ENCODE assay signal across 10 cellular contexts in the genomic region with DNA sequence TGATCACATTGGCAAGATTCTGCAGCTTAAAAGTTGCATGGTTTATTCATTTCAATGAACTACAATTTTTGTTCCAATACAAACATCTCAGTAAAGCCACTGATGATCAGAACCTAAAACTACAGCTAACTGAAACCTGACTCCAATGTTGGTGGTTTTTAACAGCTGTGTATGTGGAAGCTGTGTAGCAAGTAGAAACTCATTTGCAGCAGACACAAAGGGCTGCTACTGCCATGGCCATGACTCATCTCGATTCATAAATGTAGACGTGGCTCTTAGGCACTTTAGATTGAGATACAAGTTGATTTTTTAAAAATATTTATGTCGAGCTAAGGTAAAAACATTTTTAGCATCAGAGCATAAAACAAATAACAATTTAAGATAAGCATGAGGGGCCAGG. TPM values are rescaled to one million over a fixed set of nuclear protein-coding genes. Genes with fewer than 3 reads are reported as not detected.
DNase-seq lines count a peak whose midpoint lies in the region; ATAC-seq and TF ChIP-seq lines count a peak whose summit lies in the region.
"Had no signal": no experiment of that assay in that cellular context is flagged by ENCODE, and none has a peak within 500 bp of the region (broad histone marks: within the 10 kb centered on the region; RNA-seq: fewer than 3 reads in every experiment).

No MANE protein-coding gene starts in this region.

- no peaks in the 10 kb centered on the region for H3K79me2 ChIP-seq in smooth muscle cell (ENCODE audit: low read depth)

- H3K9ac ChIP-seq in smooth muscle cell (ENCODE audit: low read depth), result peak overlapping the region; percentile 73

- H3K4me3 ChIP-seq in astrocyte of the cerebellum (ENCODE audit: low read depth, low read length) (no peak overlapping the region), smooth muscle cell (no peak overlapping the region), upper lobe of left lung (no peak overlapping the region)

- no peaks in the 10 kb centered on the region for H3K9me3 ChIP-seq in smooth muscle cell (replicated peaks; ENCODE audit: low read depth)
- H3K9me3 ChIP-seq in upper lobe of left lung, result no peaks in the 10 kb centered on the region
- H3K9me3 ChIP-seq: BE2C had no signal

- ATAC-seq in HG03432 (IDR thresholded peaks at IDR 0.05; ENCODE audit: unreplicated experiment) (peak; percentile 93), upper lobe of left lung (ENCODE audit: low FRiP score in 2 of 2) (no peak)

- TF ChIP-seq EP300 in upper lobe of left lung (IDR thresholded peaks at IDR 0.05), result no peak

- in situ Hi-C loops in astrocyte of the cerebellum (cut with HindIII; ENCODE audit: low sequenced_read_pairs), result loop anchor here (10.0 kb wide), 1 partner anchor 53 kb away; no protein-coding TSS in a partner anchor

- H3K36me3 ChIP-seq in smooth muscle cell (ENCODE audit: low read depth), result no peaks in the 10 kb centered on the region
- no peaks in the 10 kb centered on the region for H3K36me3 ChIP-seq in upper lobe of left lung
- H3K36me3 ChIP-seq: BE2C had no signal

- peaks cover 7% of the 10 kb centered on the region for H3F3A ChIP-seq in smooth muscle cell (ENCODE audit: low read depth)

- H3K4me2 ChIP-seq in smooth muscle cell, result peak overlapping the region; percentile 65

- H2AFZ ChIP-seq in smooth muscle cell (ENCODE audit: low read depth), result no peak overlapping the region

- no peaks in the 10 kb centered on the region for H4K20me1 ChIP-seq in smooth muscle cell (ENCODE audit: low read depth)

- H3K4me1 ChIP-seq in smooth muscle cell (ENCODE audit: low read depth) (peaks cover 11% of the 10 kb centered on the region), upper lobe of left lung (peaks cover 0 to 4% (median 0%) of the 10 kb centered on the region in 4 donors)
- H3K4me1 ChIP-seq: BE2C had no signal

- peak overlapping the region; percentile 95 for H3K27ac ChIP-seq in smooth muscle cell (ENCODE audit: low read depth)
- no peak overlapping the region for H3K27ac ChIP-seq in upper lobe of left lung

- TF ChIP-seq CTCF in astrocyte of the cerebellum (IDR thresholded peaks at IDR 0.05; ENCODE audit: low read depth, low read length, missing control alignments) (no peak), smooth muscle cell (IDR thresholded peaks at IDR 0.05; ENCODE audit: borderline replicate concordance, insufficient read depth, poor library complexity, severe bottlenecking) (no peak), upper lobe of left lung (IDR thresholded peaks at IDR 0.05) (no peak)

- H3K27me3 ChIP-seq in smooth muscle cell (ENCODE audit: low read depth) (no peaks in the 10 kb centered on the region), upper lobe of left lung (no peaks in the 10 kb centered on the region)
- H3K27me3 ChIP-seq: BE2C had no signal

- peak; percentile 11 for DNase-seq in NCI-H748 (lab: John Stamatoyannopoulos, UW; ENCODE audit: unreplicated experiment)
- no peak for DNase-seq in NCI-H748 treated with DMSO at 0.1 percent for 48 hours (lab: John Stamatoyannopoulos, UW)
- DNase-seq in astrocyte of the cerebellum (ENCODE audit: low read depth), result peak; percentile 94
- DNase-seq in smooth muscle cell (lab: John Stamatoyannopoulos, UW; ENCODE audit: unreplicated experiment), result no peak
- no peak for DNase-seq in upper lobe of left lung
- no peak for DNase-seq in NCI-H2029 (lab: John Stamatoyannopoulos, UW)
- DNase-seq in HT-29 (ENCODE audit: low spot score), result no peak
- DNase-seq: BE2C, NCI-H526 treated with DMSO at 0.1 percent for 48 hours had no signal

- 29% methylated on average over 3 of the region's 3 CpGs for WGBS in smooth muscle cell (ENCODE audit: low lambda C conversion rate)
- 68 to 78% methylated on average over 3 of the region's 3 CpGs for WGBS in upper lobe of left lung, 2 donors

- TF ChIP-seq POLR2A in upper lobe of left lung (IDR thresholded peaks at IDR 0.05), result no peak

RNA-seq across cellular contexts. Expression of gene MAP3K4, which starts 19.5 kb away (rescaled TPM):
- total RNA-seq in smooth muscle cell (26.8 and 29.5 TPM in 2 replicates), upper lobe of left lung (10 to 100 TPM; 23.7 to 52.1 (median 40.5) TPM)
- polyA plus RNA-seq in smooth muscle cell, result 14.3 and 17.2 TPM in 2 replicates
- 12.6 and 16.1 TPM in 2 replicates for total RNA-seq in HT-29 (2014; rRNA removed; shearing (Covaris generic))

Comparison
In these comparisons a context has a peak if more than half of its experiments do, and no peak if none do; other contexts are left out.
1. DNase-seq: peak in NCI-H748 (single experiment) and astrocyte of the cerebellum (single experiment); none in NCI-H748 treated with DMSO at 0.1 percent for 48 hours (single experiment), smooth muscle cell (single experiment), upper lobe of left lung (0 of 2), NCI-H2029 (single experiment) and HT-29 (single experiment).